In the genomic region with DNA sequence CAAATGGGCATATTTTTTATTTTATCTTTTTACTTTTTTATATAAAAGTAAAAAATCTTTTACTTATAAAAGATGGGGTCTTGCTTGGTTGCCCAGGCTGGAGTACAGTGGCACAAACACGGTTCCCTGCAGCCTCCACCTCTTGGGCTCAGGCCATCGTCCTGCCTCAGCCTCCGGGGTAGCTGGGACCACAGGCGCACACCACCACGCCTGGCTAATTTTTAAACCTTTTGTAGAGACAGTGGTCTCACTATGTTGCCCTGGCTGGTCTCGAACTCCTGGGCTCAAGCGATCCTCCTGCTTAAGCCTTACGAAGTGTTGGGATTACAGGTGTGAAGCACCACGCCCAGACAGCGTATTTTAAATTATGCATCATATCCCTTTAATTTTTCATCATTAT, we compare ENCODE assay signal across 7 cellular contexts. TPM values are rescaled to one million over a fixed set of nuclear protein-coding genes. Genes with fewer than 3 reads are reported as not detected.
DNase-seq lines count a peak whose midpoint lies in the region; ATAC-seq and TF ChIP-seq lines count a peak whose summit lies in the region.

No MANE protein-coding gene starts in this region.

- H3K27ac Mint-ChIP-seq in HFFc6 = peak overlapping the region; percentile 91
- peak overlapping the region; percentile 89 for H3K27ac Mint-ChIP-seq in activated T-helper 1 cell treated with anti-CD3 and anti-CD28 coated beads, Interleukin-12 subunit alpha, Interleukin-12 subunit beta, Interleukin-2, Interleukin-4 antibody, amounts not matched to agents 30 ng/mL and 10 ng/mL and 1 ng/mL, durations not matched to agents 14 hours and 24 hours and 36 hours
- H3K27ac Mint-ChIP-seq in stimulated activated naive CD8-positive, alpha-beta T cell treated with anti-CD3 and anti-CD28 coated beads, Interleukin-15, amount 100 ng/mL, for 72 hours = peak overlapping the region in 1 of 2 donors; percentile 87

- H3K9me3 Mint-ChIP-seq in HFFc6 = no peaks in the 10 kb centered on the region
- no peaks in the 10 kb centered on the region for H3K9me3 Mint-ChIP-seq in activated T-helper 1 cell treated with anti-CD3 and anti-CD28 coated beads, Interleukin-12 subunit alpha, Interleukin-12 subunit beta, Interleukin-2, Interleukin-4 antibody, amounts not matched to agents 30 ng/mL and 10 ng/mL and 1 ng/mL, durations not matched to agents 14 hours and 24 hours and 36 hours
- H3K9me3 Mint-ChIP-seq in stimulated activated naive CD8-positive, alpha-beta T cell treated with anti-CD3 and anti-CD28 coated beads, Interleukin-15, amount 100 ng/mL, for 72 hours = no peaks in the 10 kb centered on the region

- DNase-seq in HFFc6 (no peak), midbrain (lab: John Stamatoyannopoulos, UW) (no peak)
- no peak for DNase-seq in activated T-helper 1 cell treated with anti-CD3 and anti-CD28 coated beads, Interleukin-12 subunit alpha, Interleukin-12 subunit beta, Interleukin-2, Interleukin-4 antibody, amounts not matched to agents 30 ng/mL and 10 ng/mL and 1 ng/mL, durations not matched to agents 14 hours and 24 hours and 36 hours (ENCODE audit: low spot score)
- no peak for DNase-seq in stimulated activated naive CD8-positive, alpha-beta T cell treated with anti-CD3 and anti-CD28 coated beads, Interleukin-15, amount 100 ng/mL, for 72 hours

- 0 out of 2 replicates have a peak, but pooled peaks cover 6% of the 10 kb centered on the region for H3K36me3 Mint-ChIP-seq in HFFc6 (ENCODE audit: low read depth)
- H3K36me3 Mint-ChIP-seq in activated T-helper 1 cell treated with anti-CD3 and anti-CD28 coated beads, Interleukin-12 subunit alpha, Interleukin-12 subunit beta, Interleukin-2, Interleukin-4 antibody, amounts not matched to agents 30 ng/mL and 10 ng/mL and 1 ng/mL, durations not matched to agents 14 hours and 24 hours and 36 hours (ENCODE audit: low read depth) = peaks cover 21% of the 10 kb centered on the region

- peak overlapping the region; percentile 63 for H3K4me3 ChIP-seq in iPS-18c (ENCODE audit: insufficient read depth, low read depth, low read length)

- no peak for TF ChIP-seq CTCF in HFFc6 (IDR thresholded peaks at IDR 0.05)

- H3K9me3 ChIP-seq in iPS-18c (ENCODE audit: control insufficient read depth, insufficient read depth, low read length) = no peaks in the 10 kb centered on the region

- H3K4me1 Mint-ChIP-seq in HFFc6 (ENCODE audit: low read depth) = peaks cover 60% of the 10 kb centered on the region
- peaks cover 47% of the 10 kb centered on the region for H3K4me1 Mint-ChIP-seq in activated T-helper 1 cell treated with anti-CD3 and anti-CD28 coated beads, Interleukin-12 subunit alpha, Interleukin-12 subunit beta, Interleukin-2, Interleukin-4 antibody, amounts not matched to agents 30 ng/mL and 10 ng/mL and 1 ng/mL, durations not matched to agents 14 hours and 24 hours and 36 hours (ENCODE audit: low read depth)
- H3K4me1 Mint-ChIP-seq in stimulated activated naive CD8-positive, alpha-beta T cell treated with anti-CD3 and anti-CD28 coated beads, Interleukin-15, amount 100 ng/mL, for 72 hours = peaks cover 59% of the 10 kb centered on the region

- H3K27me3 Mint-ChIP-seq in HFFc6 (ENCODE audit: insufficient read depth) = peaks cover 2% of the 10 kb centered on the region; the same call in 1 of the 2 replicates
- H3K27me3 Mint-ChIP-seq in activated T-helper 1 cell treated with anti-CD3 and anti-CD28 coated beads, Interleukin-12 subunit alpha, Interleukin-12 subunit beta, Interleukin-2, Interleukin-4 antibody, amounts not matched to agents 30 ng/mL and 10 ng/mL and 1 ng/mL, durations not matched to agents 14 hours and 24 hours and 36 hours (ENCODE audit: insufficient read depth) = peaks cover 3% of the 10 kb centered on the region
- no peaks in the 10 kb centered on the region for H3K27me3 Mint-ChIP-seq in stimulated activated naive CD8-positive, alpha-beta T cell treated with anti-CD3 and anti-CD28 coated beads, Interleukin-15, amount 100 ng/mL, for 72 hours

- no peak for ATAC-seq in stimulated activated naive CD8-positive, alpha-beta T cell treated with anti-CD3 and anti-CD28 coated beads, Interleukin-15, amount 100 ng/mL, for 72 hours
- ATAC-seq in GM19023 (IDR thresholded peaks at IDR 0.05; ENCODE audit: unreplicated experiment) (no peak), GM21717 (IDR thresholded peaks at IDR 0.05; ENCODE audit: unreplicated experiment) (no peak)

- peak overlapping the region; percentile 91 for H3K4me3 Mint-ChIP-seq in HFFc6
- H3K4me3 Mint-ChIP-seq in activated T-helper 1 cell treated with anti-CD3 and anti-CD28 coated beads, Interleukin-12 subunit alpha, Interleukin-12 subunit beta, Interleukin-2, Interleukin-4 antibody, amounts not matched to agents 30 ng/mL and 10 ng/mL and 1 ng/mL, durations not matched to agents 14 hours and 24 hours and 36 hours = peak overlapping the region; percentile 89
- peak overlapping the region; percentile 78 to 84 for H3K4me3 Mint-ChIP-seq in stimulated activated naive CD8-positive, alpha-beta T cell treated with anti-CD3 and anti-CD28 coated beads, Interleukin-15, amount 100 ng/mL, for 72 hours

- intact Hi-C loops in activated T-helper 1 cell treated with anti-CD3 and anti-CD28 coated beads, Interleukin-12 subunit alpha, Interleukin-12 subunit beta, Interleukin-2, Interleukin-4 antibody, amounts not matched to agents 30 ng/mL and 10 ng/mL and 1 ng/mL, durations not matched to agents 14 hours and 24 hours and 36 hours (cut with micrococcal nuclease) = loop anchor here (2.0 to 10.0 kb wide), 2 partner anchors 55 to 419 kb away; partner anchors contain the start of gene PIK3CD

RNA-seq across cellular contexts. Expression of gene H6PD, which starts 1.0 kb away (rescaled TPM):
- total RNA-seq in HFFc6 (2021; fragmentation: NEBNext Ultra II Directional; extraction: Animal tissue kit (Norgen Biotek cat#: 25700)) = 10 to 100 TPM; 14.6 to 19.6 (median 16.1) TPM
- total RNA-seq in activated T-helper 1 cell treated with anti-CD3 and anti-CD28 coated beads, Interleukin-12 subunit alpha, Interleukin-12 subunit beta, Interleukin-2, Interleukin-4 antibody, amounts not matched to agents 30 ng/mL and 10 ng/mL and 1 ng/mL, durations not matched to agents 14 hours and 24 hours and 36 hours = 15.7 TPM in 2 replicates

RNA-seq across cellular contexts. Expression of gene SPSB1, which starts 57.1 kb away (rescaled TPM):
- 10 to 100 TPM in 1 of 6 experiments, 1 to 10 TPM in 5; 5.9 to 10.4 (median 8.6) TPM for total RNA-seq in HFFc6 (2021; fragmentation: NEBNext Ultra II Directional; extraction: Animal tissue kit (Norgen Biotek cat#: 25700))
- 8.9 and 10.0 TPM in 2 replicates for total RNA-seq in activated T-helper 1 cell treated with anti-CD3 and anti-CD28 coated beads, Interleukin-12 subunit alpha, Interleukin-12 subunit beta, Interleukin-2, Interleukin-4 antibody, amounts not matched to agents 30 ng/mL and 10 ng/mL and 1 ng/mL, durations not matched to agents 14 hours and 24 hours and 36 hours
